In genomic region chr15:91072162-91072561, GRCh38 we compare ENCODE assay signal across 15 cellular contexts. TPM values are rescaled to one million over a fixed set of nuclear protein-coding genes. Genes with fewer than 3 reads are reported as not detected.
A peak's percentile ranks its signal among the peaks of the same experiment; 100 is the strongest.
DNase-seq lines count a peak whose midpoint lies in the region; ATAC-seq and TF ChIP-seq lines count a peak whose summit lies in the region.
"Had no signal": no experiment of that assay in that cellular context is flagged by ENCODE, and none has a peak within 500 bp of the region (broad histone marks: within the 10 kb centered on the region; RNA-seq: fewer than 3 reads in every experiment).

No MANE protein-coding gene starts in this region.

- DNase-seq in CD1c-positive myeloid dendritic cell (ENCODE audit: extremely low spot score) (peak; percentile 11), KBM-7 (peak; percentile 37), NB4 (ENCODE audit: low read depth) (peak; percentile 39), NCI-H226 (no peak)
- no peak for DNase-seq in CD4-positive, alpha-beta memory T cell
- DNase-seq: Calu3; CD4-positive, CD25-positive, alpha-beta regulatory T cell; DMS 273 treated with DMSO at 0.1 percent for 48 hours had no signal

- no peak overlapping the region for H3K4me3 ChIP-seq in NB4 (ENCODE audit: low read depth, low read length)
- no peak overlapping the region for H3K4me3 ChIP-seq in CD4-positive, alpha-beta memory T cell (ENCODE audit: low read length in 2 of 2)
- H3K4me3 ChIP-seq: BLaER1, GM23338, HAP-1 had no signal

- intact Hi-C loops in CD4-positive, alpha-beta memory T cell (cut with micrococcal nuclease) = no loop called here

- no peaks in the 10 kb centered on the region for H3K36me3 Mint-ChIP-seq in CD4-positive, alpha-beta memory T cell
- H3K36me3 Mint-ChIP-seq: CD4-positive, CD25-positive, alpha-beta regulatory T cell had no signal

- peaks cover 0 to 1% (median 0%) of the 10 kb centered on the region in 8 donors for H3K9me3 Mint-ChIP-seq in CD4-positive, alpha-beta memory T cell
- H3K9me3 Mint-ChIP-seq: GM23338 had no signal

- CTCF ChIA-PET in CD4-positive, alpha-beta memory T cell (lab: Charles Lee; ENCODE audit: partially characterized antibody) = no interaction called here

- H3K27me3 ChIP-seq in CD4-positive, alpha-beta memory T cell (ENCODE audit: insufficient read depth, low read length) = peaks cover 5% of the 10 kb centered on the region
- H3K27me3 ChIP-seq: BLaER1 had no signal

- H3K9me3 ChIP-seq in CD4-positive, alpha-beta memory T cell (ENCODE audit: control insufficient read depth in 1 of 2, low read length in 2 of 2) = no peaks in the 10 kb centered on the region
- H3K9me3 ChIP-seq: BLaER1, HAP-1 had no signal

- H3K4me1 Mint-ChIP-seq in CD4-positive, alpha-beta memory T cell = no peaks in the 10 kb centered on the region
- H3K4me1 Mint-ChIP-seq: CD4-positive, CD25-positive, alpha-beta regulatory T cell had no signal

- H3K4me3 Mint-ChIP-seq in CD4-positive, alpha-beta memory T cell = no peak overlapping the region
- H3K4me3 Mint-ChIP-seq: CD4-positive, CD25-positive, alpha-beta regulatory T cell; GM23338 had no signal

- in situ Hi-C loops in KBM-7 (cut with MboI; ENCODE audit: low pct_unique_long_range_greater_than_20kb, low sequenced_read_pairs) = no loop called here

- ATAC-seq in GM19452 (IDR thresholded peaks at IDR 0.05; ENCODE audit: unreplicated experiment) = no peak
- ATAC-seq: GM23338 had no signal

- TF ChIP-seq CTCF in NB4 (IDR thresholded peaks at IDR 0.05; ENCODE audit: low read depth, low read length) (no peak), VCaP (conservative IDR thresholded peaks at IDR 0.05) (no peak)

- POLR2A ChIA-PET in CD4-positive, alpha-beta memory T cell (lab: Charles Lee; ENCODE audit: partially characterized antibody) = no interaction called here

- no peaks in the 10 kb centered on the region for H3K36me3 ChIP-seq in CD4-positive, alpha-beta memory T cell (ENCODE audit: insufficient read depth, low read length)
- H3K36me3 ChIP-seq: BLaER1, HAP-1 had no signal

- no peak overlapping the region for H3K27ac Mint-ChIP-seq in CD4-positive, alpha-beta memory T cell
- H3K27ac Mint-ChIP-seq: CD4-positive, CD25-positive, alpha-beta regulatory T cell; GM23338 had no signal

- TF ChIP-seq POLR2A in NB4 (IDR thresholded peaks at IDR 0.05; ENCODE audit: extremely low read depth, insufficient read length) = no peak

- no peaks in the 10 kb centered on the region for H3K4me1 ChIP-seq in CD4-positive, alpha-beta memory T cell (ENCODE audit: insufficient read depth, low read length)
- H3K4me1 ChIP-seq: BLaER1, HAP-1 had no signal

- peak overlapping the region; percentile 50 for H3K27ac ChIP-seq in VCaP
- no peak overlapping the region for H3K27ac ChIP-seq in CD4-positive, alpha-beta memory T cell (ENCODE audit: low read depth, low read length)
- H3K27ac ChIP-seq: BLaER1, KMS-11 had no signal

- peaks cover 20 to 26% of the 10 kb centered on the region in 2 donors for H3K27me3 Mint-ChIP-seq in CD4-positive, alpha-beta memory T cell

RNA-seq across cellular contexts. Expression of gene SV2B, which starts 27.9 kb away (rescaled TPM):
- under 1 TPM in 1 of 2 experiments, not detected in 1; 0.03 TPM for total RNA-seq in CD4-positive, alpha-beta memory T cell
- not detected for polyA plus RNA-seq in CD4-positive, alpha-beta memory T cell
- total RNA-seq: CD4-positive, CD25-positive, alpha-beta regulatory T cell had no signal
- polyA plus RNA-seq: AG04450 had no signal

RNA-seq across cellular contexts. Expression of gene VPS33B, which starts 49.8 kb away (rescaled TPM):
- 10 to 100 TPM; 26.9 to 27.8 TPM for total RNA-seq in CD4-positive, alpha-beta memory T cell
- polyA plus RNA-seq in CD4-positive, alpha-beta memory T cell = 10 to 100 TPM in 1 of 2 donors, 1 to 10 TPM in 1; 4.7 to 11.3 TPM

Comparison
In these comparisons a context has a peak if more than half of its experiments do, and no peak if none do; other contexts are left out.
1. DNase-seq: peak in CD1c-positive myeloid dendritic cell (single experiment), KBM-7 (single experiment) and NB4 (single experiment); none in NCI-H226 (single experiment) and CD4-positive, alpha-beta memory T cell (0 of 5).